Comparison of ENCODE assay signal across 15 cellular contexts in genomic region chrX:153476628-153477027, GRCh38. TPM values are rescaled to one million over a fixed set of nuclear protein-coding genes. Genes with fewer than 3 reads are reported as not detected.
DNase-seq lines count a peak whose midpoint lies in the region; ATAC-seq and TF ChIP-seq lines count a peak whose summit lies in the region.
"Had no signal": no experiment of that assay in that cellular context is flagged by ENCODE, and none has a peak within 500 bp of the region (broad histone marks: within the 10 kb centered on the region; RNA-seq: fewer than 3 reads in every experiment).

No MANE protein-coding gene starts in this region.

- no peak for TF ChIP-seq CTCF in heart right ventricle (IDR thresholded peaks at IDR 0.05)
- no peak for TF ChIP-seq CTCF in sigmoid colon (IDR thresholded peaks at IDR 0.05)
- TF ChIP-seq CTCF in GM10266 (IDR thresholded peaks at IDR 0.05; ENCODE audit: control insufficient read depth, insufficient read depth, low read depth, missing control alignments): no peak
- TF ChIP-seq CTCF in mucosa of descending colon (IDR thresholded peaks at IDR 0.05): no peak

- peaks cover 0 to 36% (median 15%) of the 10 kb centered on the region in 9 donors for H3K4me1 ChIP-seq in heart right ventricle
- H3K4me1 ChIP-seq in sigmoid colon: peaks cover 0 to 6% (median 0%) of the 10 kb centered on the region in 4 donors
- H3K4me1 ChIP-seq in mucosa of descending colon (ENCODE audit: low read depth): no peaks in the 10 kb centered on the region
- H3K4me1 ChIP-seq: neural progenitor cell had no signal

- no peaks in the 10 kb centered on the region for H3K36me3 ChIP-seq in SK-N-MC (ENCODE audit: insufficient read depth, low read length)
- H3K36me3 ChIP-seq in heart right ventricle: no peaks in the 10 kb centered on the region
- H3K36me3 ChIP-seq in sigmoid colon: no peaks in the 10 kb centered on the region
- H3K36me3 ChIP-seq in mucosa of descending colon (ENCODE audit: low read depth): no peaks in the 10 kb centered on the region
- H3K36me3 ChIP-seq: neural progenitor cell had no signal

- H3K9me3 ChIP-seq in SK-N-MC (ENCODE audit: low read depth, low read length): no peaks in the 10 kb centered on the region
- no peaks in the 10 kb centered on the region for H3K9me3 ChIP-seq in heart right ventricle
- H3K9me3 ChIP-seq in sigmoid colon: no peaks in the 10 kb centered on the region
- no peaks in the 10 kb centered on the region for H3K9me3 ChIP-seq in mucosa of descending colon

- ATAC-seq in heart right ventricle (peak; percentile 22 to 68 (median 61)), GM19035 (IDR thresholded peaks at IDR 0.05; ENCODE audit: unreplicated experiment) (no peak), mucosa of descending colon (no peak)
- ATAC-seq: PC-3 had no signal

- H3K9ac ChIP-seq in SK-N-MC (ENCODE audit: insufficient read length): no peak overlapping the region
- H3K9ac ChIP-seq: neural progenitor cell had no signal

- H3K27ac ChIP-seq in SK-N-MC (peak overlapping the region; percentile 90), heart right ventricle (peak overlapping the region in 9 of 10 donors; percentile 29 to 84 (median 79)), sigmoid colon (peak overlapping the region in 3 of 4 donors; percentile 12 to 37 (median 23))
- H3K27ac ChIP-seq: neural progenitor cell had no signal

- intact Hi-C loops in heart right ventricle (cut with DNase I): loop anchor here in 2 of 10 donors (2.0 to 10.0 kb wide), 3 partner anchors 18 to 532 kb away; partner anchors contain the start of gene BGN (in 1 of the 2)
- intact Hi-C loops in sigmoid colon (cut with DNase I): loop anchor here (10.0 kb wide), 1 partner anchor 142 kb away; the partner anchor contains the start of gene ZNF275
- intact Hi-C loops in mucosa of descending colon (cut with DNase I, micrococcal nuclease): no loop called here

- TF ChIP-seq EP300 in sigmoid colon (IDR thresholded peaks at IDR 0.05): no peak

- 34 to 46% methylated on average over 4 to 8 of the region's 8 CpGs for WGBS in heart right ventricle, 2 donors
- 69 to 70% methylated on average over 8 of the region's 8 CpGs for WGBS in sigmoid colon, 2 donors

- no peak for TF ChIP-seq POLR2A in sigmoid colon (IDR thresholded peaks at IDR 0.05)

- DNase-seq in D341Med (ENCODE audit: low spot score) (peak; percentile 66), SK-N-MC (ENCODE audit: low read depth, low spot score) (no peak), heart right ventricle (peak; percentile 43 to 52), sigmoid colon (no peak), putamen (ENCODE audit: low spot score) (no peak), GM10266 (ENCODE audit: extremely low spot score) (no peak), mucosa of descending colon (no peak)
- DNase-seq: activated CD4-positive, alpha-beta T cell treated with anti-CD3 and anti-CD28 coated beads, Interleukin-2, amount 10 ng/mL, durations not matched to agents 7 days and 5 days; DND-41; glutamatergic neuron; PC-3 had no signal

- peaks cover 0 to 15% (median 0%) of the 10 kb centered on the region in 7 donors for H3K27me3 ChIP-seq in heart right ventricle
- no peaks in the 10 kb centered on the region for H3K27me3 ChIP-seq in sigmoid colon

- peak overlapping the region; percentile 52 for H3K4me3 ChIP-seq in SK-N-MC
- H3K4me3 ChIP-seq in heart right ventricle: no peak overlapping the region
- H3K4me3 ChIP-seq in sigmoid colon: no peak overlapping the region
- no peak overlapping the region for H3K4me3 ChIP-seq in mucosa of descending colon
- H3K4me3 ChIP-seq: neural progenitor cell had no signal

RNA-seq across cellular contexts. Expression of gene HAUS7, which starts 6.3 kb away (rescaled TPM):
- 10 to 100 TPM; 12.7 to 25.7 (median 18.2) TPM for total RNA-seq in heart right ventricle
- polyA plus RNA-seq in heart right ventricle: 10 to 100 TPM; 24.3 to 45.3 TPM
- total RNA-seq in sigmoid colon: 10 to 100 TPM; 16.8 to 28.2 (median 25.4) TPM
- 10 to 100 TPM; 15.0 to 37.8 (median 18.3) TPM for polyA plus RNA-seq in sigmoid colon
- total RNA-seq in mucosa of descending colon: 10 to 100 TPM; 14.2 to 22.5 (median 19.5) TPM

RNA-seq across cellular contexts. Expression of gene BGN, which starts 18.2 kb away (rescaled TPM):
- 100 to 1,000 TPM in 1 of 10 donors, 10 to 100 TPM in 9; 38.7 to 202 (median 62.4) TPM for total RNA-seq in heart right ventricle
- polyA plus RNA-seq in heart right ventricle: 100 to 1,000 TPM; 101 to 116 TPM
- total RNA-seq in sigmoid colon: 100 to 1,000 TPM in 1 of 4 donors, 10 to 100 TPM in 1, 1 to 10 TPM in 2; 5.7 to 181 (median 10.1) TPM
- polyA plus RNA-seq in sigmoid colon: 10 to 100 TPM in 1 of 3 donors, 1 to 10 TPM in 2; 1.8 to 29.9 (median 9.0) TPM
- 10 to 100 TPM in 2 of 3 donors, 1 to 10 TPM in 1; 3.5 to 21.8 (median 10.1) TPM for total RNA-seq in mucosa of descending colon
- total RNA-seq: activated CD4-positive, alpha-beta T cell treated with anti-CD3 and anti-CD28 coated beads, Interleukin-2, amount 10 ng/mL, durations not matched to agents 7 days and 5 days; activated T-helper 1 cell treated with anti-CD3 and anti-CD28 coated beads, Interleukin-12 subunit alpha, Interleukin-12 subunit beta, Interleukin-2, Interleukin-4 antibody, amounts not matched to agents 30 ng/mL and 10 ng/mL and 1 ng/mL, durations not matched to agents 14 hours and 24 hours and 36 hours; PC-3; T-helper 1 cell treated with Interleukin-12 subunit alpha and Interleukin-12 subunit beta and Interleukin-4 antibody, amounts not matched to agents 30 ng/mL and 1 ng/mL, for 36 hours had no signal

RNA-seq across cellular contexts. Expression of gene TREX2, which starts 30.8 kb away (rescaled TPM):
- total RNA-seq in heart right ventricle: under 1 TPM in 6 of 10 donors, not detected in 4; 0.20 to 0.33 (median 0.26) TPM
- polyA plus RNA-seq in heart right ventricle: under 1 TPM; 0.36 to 0.44 TPM
- total RNA-seq in sigmoid colon: 1 to 10 TPM in 2 of 4 donors, under 1 TPM in 1, not detected in 1; 0.16 to 3.6 (median 2.4) TPM
- polyA plus RNA-seq in sigmoid colon: under 1 TPM in 1 of 3 donors, not detected in 2; 0.87 TPM
- total RNA-seq in mucosa of descending colon: 1 to 10 TPM in 1 of 3 donors, under 1 TPM in 2; 0.55 to 1.2 (median 0.63) TPM

RNA-seq across cellular contexts. Expression of gene ATP2B3, which starts 40.8 kb away (rescaled TPM):
- not detected for total RNA-seq in heart right ventricle
- polyA plus RNA-seq in heart right ventricle: not detected
- under 1 TPM; under 0.01 to 0.95 (median 0.26) TPM for total RNA-seq in sigmoid colon
- under 1 TPM in 1 of 3 donors, not detected in 2; 0.26 TPM for polyA plus RNA-seq in sigmoid colon
- 1 to 10 TPM in 1 of 3 donors, under 1 TPM in 1, not detected in 1; 0.07 to 1.1 TPM for total RNA-seq in mucosa of descending colon
- total RNA-seq: PC-3 had no signal

Comparison
In these comparisons a context has a peak if more than half of its experiments do, and no peak if none do; other contexts are left out.
1. DNase-seq: peak in D341Med (single experiment) and heart right ventricle (2 of 2); none in SK-N-MC (single experiment), sigmoid colon (single experiment), putamen (single experiment), GM10266 (single experiment) and mucosa of descending colon (0 of 3).
2. H3K27ac ChIP-seq: peak in every context shown above with its lines; median percentile 90 in SK-N-MC; 79 in heart right ventricle; 23 in sigmoid colon.
3. ATAC-seq: peak in heart right ventricle (8 of 8); none in GM19035 (single experiment) and mucosa of descending colon (single experiment).